ENCODE assay signal across 7 cellular contexts in genomic region chr6:139290787-139291294, GRCh38. TPM values are rescaled to one million over a fixed set of nuclear protein-coding genes. Genes with fewer than 3 reads are reported as not detected.
A peak's percentile ranks its signal among the peaks of the same experiment; 100 is the strongest.
DNase-seq lines count a peak whose midpoint lies in the region; ATAC-seq, FAIRE-seq and TF ChIP-seq lines count a peak whose summit lies in the region.

No MANE protein-coding gene starts in this region.

- DNase-seq in H4 (ENCODE audit: low spot score) (peak; percentile 9), MG63 (peak; percentile 19), breast epithelium (ENCODE audit: low spot score in 2 of 2) (no peak), mucosa of descending colon (peak in 1 of 3 donors; percentile 24), posterior cingulate gyrus (no peak), D721Med (ENCODE audit: insufficient read length, low spot score) (no peak)

- H3K27ac ChIP-seq in breast epithelium, result peak overlapping the region; percentile 81

- FAIRE-seq in D721Med (lab: Jason Lieb, UNC), result no peak

- TF ChIP-seq CTCF in breast epithelium (IDR thresholded peaks at IDR 0.05) (no peak), mucosa of descending colon (IDR thresholded peaks at IDR 0.05) (no peak), D721Med (IDR thresholded peaks at IDR 0.05; ENCODE audit: insufficient read depth, missing control alignments) (no peak)

- ATAC-seq in GM18517 (IDR thresholded peaks at IDR 0.05; ENCODE audit: unreplicated experiment), result peak; percentile 87
- ATAC-seq in mucosa of descending colon, result peak; percentile 84

- H3K4me1 ChIP-seq in breast epithelium, result no peaks in the 10 kb centered on the region
- peaks cover 5% of the 10 kb centered on the region for H3K4me1 ChIP-seq in mucosa of descending colon (ENCODE audit: low read depth)

- TF ChIP-seq POLR2A in breast epithelium (IDR thresholded peaks at IDR 0.05), result no peak

- H3K9me3 ChIP-seq in MG63 (no peaks in the 10 kb centered on the region), breast epithelium (no peaks in the 10 kb centered on the region), mucosa of descending colon (no peaks in the 10 kb centered on the region)

- H3K27me3 ChIP-seq in MG63 (no peaks in the 10 kb centered on the region), breast epithelium (no peaks in the 10 kb centered on the region)

- H3K36me3 ChIP-seq in MG63, result no peaks in the 10 kb centered on the region
- no peaks in the 10 kb centered on the region for H3K36me3 ChIP-seq in breast epithelium
- no peaks in the 10 kb centered on the region for H3K36me3 ChIP-seq in mucosa of descending colon (ENCODE audit: low read depth)

- H3K4me3 ChIP-seq in MG63 (no peak overlapping the region), breast epithelium (peak overlapping the region in 1 of 3 donors; percentile 29), mucosa of descending colon (no peak overlapping the region)

- intact Hi-C loops in breast epithelium (cut with DNase I; ENCODE audit: low total_unique reads) (no loop called here), mucosa of descending colon (cut with DNase I, micrococcal nuclease) (no loop called here), posterior cingulate gyrus (cut with DNase I) (no loop called here)

RNA-seq across cellular contexts. Expression of gene TXLNB, which starts 1.0 kb away (rescaled TPM):
- total RNA-seq in H4 (2014; rRNA removed; shearing (Covaris generic)), result 0.04 and 0.18 TPM in 2 replicates
- total RNA-seq in MG63 (2014; rRNA removed; shearing (Covaris generic); ENCODE audit: low replicate concordance), result not detected in 2 replicates
- total RNA-seq in breast epithelium (1 to 10 TPM in 2 of 3 donors, under 1 TPM in 1; 0.96 to 2.9 (median 2.5) TPM), mucosa of descending colon (under 1 TPM; 0.29 to 0.89 (median 0.36) TPM)

Comparison
In these comparisons a context has a peak if more than half of its experiments do, and no peak if none do; other contexts are left out.
1. DNase-seq: peak in H4 (single experiment) and MG63 (single experiment); none in breast epithelium (0 of 2), posterior cingulate gyrus (0 of 10) and D721Med (single experiment).